Comparison of ENCODE assay signal across 14 cellular contexts in the genomic region with DNA sequence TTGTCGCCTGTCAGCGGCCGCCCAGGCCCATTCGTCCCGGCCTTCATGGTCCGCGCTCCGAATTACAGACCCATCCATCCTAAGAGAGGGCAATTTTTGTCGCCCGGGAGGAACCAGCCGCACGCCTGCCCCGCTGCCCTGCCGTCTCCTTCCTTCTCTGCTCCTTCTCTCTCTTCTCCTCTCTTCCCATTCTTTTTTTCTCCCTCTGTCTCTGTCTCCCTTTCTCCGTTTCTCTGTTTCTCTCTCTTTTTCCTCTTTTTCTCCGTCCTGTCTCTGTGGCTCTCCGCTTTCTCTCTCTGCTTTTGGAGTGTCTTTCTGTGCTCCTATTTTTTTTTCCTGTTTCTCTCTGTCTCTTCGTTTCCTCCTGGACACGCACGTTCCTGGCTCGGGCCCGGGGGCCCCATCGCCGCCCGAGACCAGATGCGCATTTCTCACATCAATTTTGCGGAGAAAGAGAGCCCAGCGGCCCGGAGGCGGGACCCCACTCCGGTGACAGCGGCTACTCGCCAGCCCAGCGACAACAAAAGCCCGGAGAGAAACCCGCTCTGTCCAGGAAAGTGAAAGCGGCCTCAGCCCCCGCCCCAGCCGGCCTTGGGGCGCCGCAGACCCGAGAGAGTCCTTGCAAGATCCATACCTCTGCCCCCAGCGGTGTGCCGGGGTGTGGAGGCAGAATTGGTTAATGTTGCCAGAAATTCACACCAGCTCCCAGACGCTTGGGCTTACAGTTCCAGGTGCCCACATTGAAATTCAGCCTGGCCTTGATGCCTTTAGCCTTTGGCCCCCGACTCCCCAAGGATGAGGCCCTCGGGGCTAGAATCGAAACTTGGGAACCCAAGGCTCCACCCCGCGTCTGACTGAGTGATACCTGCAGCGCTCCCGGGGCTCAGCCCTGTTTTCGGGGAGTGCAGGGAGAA. TPM values are rescaled to one million over a fixed set of nuclear protein-coding genes. Genes with fewer than 3 reads are reported as not detected.
DNase-seq lines count a peak whose midpoint lies in the region; ATAC-seq, FAIRE-seq and TF ChIP-seq lines count a peak whose summit lies in the region.
"Had no signal": no experiment of that assay in that cellular context is flagged by ENCODE, and none has a peak within 500 bp of the region (broad histone marks: within the 10 kb centered on the region; RNA-seq: fewer than 3 reads in every experiment).

No MANE protein-coding gene starts in this region.

- H3K27me3 ChIP-seq in right cardiac atrium (ENCODE audit: control insufficient read depth, insufficient read depth) (no peaks in the 10 kb centered on the region), right atrium auricular region (peaks cover 55 to 93% of the 10 kb centered on the region in 2 donors), muscle layer of colon (ENCODE audit: control insufficient read depth in 1 of 2, insufficient read depth in 2 of 2, low read length in 2 of 2) (peaks cover 81 to 99% of the 10 kb centered on the region in 2 donors)

- no peak for FAIRE-seq in urothelium cell line (lab: Jason Lieb, UNC)

- H3K36me3 ChIP-seq in right atrium auricular region: no peaks in the 10 kb centered on the region
- H3K36me3 ChIP-seq in muscle layer of colon (ENCODE audit: insufficient read depth, low read length): no peaks in the 10 kb centered on the region
- H3K36me3 ChIP-seq: gastroesophageal sphincter had no signal

- H3K4me1 ChIP-seq in right cardiac atrium (ENCODE audit: control insufficient read depth, insufficient read depth, low read length): peaks cover 2% of the 10 kb centered on the region
- peaks cover 0 to 74% of the 10 kb centered on the region in 2 donors for H3K4me1 ChIP-seq in right atrium auricular region
- peaks cover 30% of the 10 kb centered on the region for H3K4me1 ChIP-seq in muscle layer of colon (ENCODE audit: insufficient read depth, low read length)

- no peaks in the 10 kb centered on the region for H3K36me3 Mint-ChIP-seq in activated naive CD8-positive, alpha-beta T cell

- TF ChIP-seq CTCF in right atrium auricular region (IDR thresholded peaks at IDR 0.05): no peak

- H3K27ac Mint-ChIP-seq in activated naive CD8-positive, alpha-beta T cell: no peak overlapping the region

- 4% methylated on average over 53 of the region's 53 CpGs for WGBS in right cardiac atrium

- intact Hi-C loops in right cardiac atrium (cut with DNase I): no loop called here

- H3K4me3 ChIP-seq in right cardiac atrium (ENCODE audit: low read length) (peak overlapping the region; percentile 23), right atrium auricular region (peak overlapping the region in 1 of 2 donors; percentile 13), muscle layer of colon (ENCODE audit: low read depth in 1 of 2, low read length in 2 of 2) (peak overlapping the region; percentile 29 to 38)

- no peak overlapping the region for H3K27ac ChIP-seq in right cardiac atrium (ENCODE audit: low read length)
- H3K27ac ChIP-seq in right atrium auricular region: no peak overlapping the region
- H3K27ac ChIP-seq in muscle layer of colon (ENCODE audit: low read depth, low read length): no peak overlapping the region
- H3K27ac ChIP-seq: gastroesophageal sphincter had no signal

- H3K9me3 Mint-ChIP-seq in activated naive CD8-positive, alpha-beta T cell (ENCODE audit: low read depth): no peaks in the 10 kb centered on the region

- peaks cover 44% of the 10 kb centered on the region for H3K27me3 Mint-ChIP-seq in activated naive CD8-positive, alpha-beta T cell

- ATAC-seq in right cardiac atrium: no peak
- ATAC-seq in HG03108 (IDR thresholded peaks at IDR 0.05; ENCODE audit: unreplicated experiment): no peak
- no peak for ATAC-seq in GM19035 (IDR thresholded peaks at IDR 0.05; ENCODE audit: unreplicated experiment)
- ATAC-seq: gastroesophageal sphincter had no signal

- DNase-seq in right cardiac atrium: no peak
- no peak for DNase-seq in right atrium auricular region (ENCODE audit: low spot score)
- peak; percentile 72 for DNase-seq in urothelium cell line (ENCODE audit: low spot score)
- no peak for DNase-seq in NK-92 (lab: John Stamatoyannopoulos, UW; ENCODE audit: unreplicated experiment)
- DNase-seq: DMS79 treated with DMSO at 0.1 percent for 48 hours; NCI-H1694; stimulated activated CD8-positive, alpha-beta memory T cell treated with anti-CD3 and anti-CD28 coated beads, Interleukin-4, amount 100 ng/mL, for 48 hours had no signal

- H3K9me3 ChIP-seq in right cardiac atrium (ENCODE audit: control insufficient read depth, low read length) (no peaks in the 10 kb centered on the region), right atrium auricular region (no peaks in the 10 kb centered on the region), muscle layer of colon (ENCODE audit: low read length) (no peaks in the 10 kb centered on the region)
- H3K9me3 ChIP-seq: gastroesophageal sphincter had no signal

- H3K4me3 Mint-ChIP-seq in activated naive CD8-positive, alpha-beta T cell: peak overlapping the region; percentile 77

- H3K9ac ChIP-seq in muscle layer of colon (ENCODE audit: low read length): no peak overlapping the region

- peaks cover 41% of the 10 kb centered on the region for H3K4me1 Mint-ChIP-seq in activated naive CD8-positive, alpha-beta T cell (ENCODE audit: low read depth)

RNA-seq across cellular contexts. Expression of a gene that starts 4.1 kb away (rescaled TPM):
- not detected for total RNA-seq in right cardiac atrium
- not detected for polyA plus RNA-seq in right cardiac atrium
- not detected for total RNA-seq in right atrium auricular region
- total RNA-seq: gastroesophageal sphincter, omental fat pad had no signal
- polyA plus RNA-seq: adipose tissue had no signal
